12 cellular contexts compared by ENCODE assay signal in genomic region chr10:72886596-72887522, GRCh38. TPM values are rescaled to one million over a fixed set of nuclear protein-coding genes. Genes with fewer than 3 reads are reported as not detected.
DNase-seq lines count a peak whose midpoint lies in the region; ATAC-seq and TF ChIP-seq lines count a peak whose summit lies in the region.
"Had no signal": no experiment of that assay in that cellular context is flagged by ENCODE, and none has a peak within 500 bp of the region (broad histone marks: within the 10 kb centered on the region; RNA-seq: fewer than 3 reads in every experiment).

No MANE protein-coding gene starts in this region.

- no peaks in the 10 kb centered on the region for H3K4me1 ChIP-seq in Caco-2
- H3K4me1 ChIP-seq in mononuclear cell (ENCODE audit: insufficient read depth, low read length) = peaks cover 11% of the 10 kb centered on the region

- BruUV-seq in Caco-2 (replicated peaks; lab: Mats Ljungman, UMichigan) = TSS peak; percentile 47

- H3K4me3 ChIP-seq in Caco-2 (ENCODE audit: low read depth, low read length) (no peak overlapping the region), brain microvascular endothelial cell (ENCODE audit: low read depth, low read length) (peak overlapping the region; percentile 27), mononuclear cell (ENCODE audit: low read length) (peak overlapping the region; percentile 25)

- in situ Hi-C loops in KBM-7 (cut with MboI; ENCODE audit: low pct_unique_long_range_greater_than_20kb, low sequenced_read_pairs) = no loop called here
- in situ Hi-C loops in brain microvascular endothelial cell (cut with HindIII; ENCODE audit: low pct_ligation_motif_present, low sequenced_read_pairs) = no loop called here

- no peak overlapping the region for H3K27ac Mint-ChIP-seq in Caco-2 (ENCODE audit: unreplicated experiment)
- H3K27ac Mint-ChIP-seq: T-helper 2 cell treated with Interferon-gamma antibody and Interleukin-4, amounts not matched to agents 5 μg/mL and 100 μg/mL, for 36 hours had no signal

- no peak overlapping the region for H3K27ac ChIP-seq in brain microvascular endothelial cell

- intact Hi-C loops in Caco-2 (cut with micrococcal nuclease; ENCODE audit: unreplicated experiment) = no loop called here

- H3K4me3 Mint-ChIP-seq in Caco-2 (ENCODE audit: unreplicated experiment) = no peak overlapping the region
- H3K4me3 Mint-ChIP-seq: T-helper 2 cell treated with Interferon-gamma antibody and Interleukin-4, amounts not matched to agents 5 μg/mL and 100 μg/mL, for 36 hours had no signal

- no peak for DNase-seq in Caco-2
- DNase-seq in KBM-7 = peak; percentile 59
- DNase-seq in brain microvascular endothelial cell = no peak
- no peak for DNase-seq in hippocampal formation (lab: John Stamatoyannopoulos, UW)
- no peak for DNase-seq in ecto neural progenitor cell (ENCODE audit: low spot score)
- DNase-seq: DND-41, glutamatergic neuron, NCI-H2171 treated with DMSO at 0.1 percent for 48 hours had no signal

- no peaks in the 10 kb centered on the region for H3K27me3 Mint-ChIP-seq in Caco-2 (ENCODE audit: insufficient read depth, unreplicated experiment)

- POLR2A ChIA-PET in Caco-2 (lab: Charles Lee) = no interaction called here

- H3K4me1 Mint-ChIP-seq in Caco-2 (ENCODE audit: low read depth, unreplicated experiment) = no peaks in the 10 kb centered on the region

- ATAC-seq in HG02981 (IDR thresholded peaks at IDR 0.05; ENCODE audit: unreplicated experiment) = no peak
- ATAC-seq in GM19467 (IDR thresholded peaks at IDR 0.05; ENCODE audit: unreplicated experiment) = no peak

- no peaks in the 10 kb centered on the region for H3K36me3 ChIP-seq in Caco-2 (ENCODE audit: control insufficient read depth, insufficient read depth, low read length)
- H3K36me3 ChIP-seq in brain microvascular endothelial cell (replicated peaks) = peaks cover 6% of the 10 kb centered on the region

- H3K27me3 ChIP-seq in Caco-2 (replicated peaks; ENCODE audit: control insufficient read depth, insufficient read depth, low read length) (no peaks in the 10 kb centered on the region), brain microvascular endothelial cell (replicated peaks) (no peaks in the 10 kb centered on the region), mononuclear cell (ENCODE audit: insufficient read depth, low read length) (no peaks in the 10 kb centered on the region)

- TF ChIP-seq CTCF in Caco-2 (IDR thresholded peaks at IDR 0.05; ENCODE audit: insufficient read depth in 1 of 2, low read depth in 1 of 2, low read length in 1 of 2, severe bottlenecking in 1 of 2, unreplicated experiment in 1 of 2) = no peak
- TF ChIP-seq CTCF in brain microvascular endothelial cell (IDR thresholded peaks at IDR 0.05; ENCODE audit: low read depth, low read length, missing control alignments) = no peak

- CTCF ChIA-PET in Caco-2 (lab: Charles Lee) = no interaction called here

- no peaks in the 10 kb centered on the region for H3K9me3 Mint-ChIP-seq in Caco-2 (ENCODE audit: unreplicated experiment)
- H3K9me3 Mint-ChIP-seq: T-helper 2 cell treated with Interferon-gamma antibody and Interleukin-4, amounts not matched to agents 5 μg/mL and 100 μg/mL, for 36 hours had no signal

- peaks cover 25% of the 10 kb centered on the region for H3K36me3 Mint-ChIP-seq in Caco-2 (ENCODE audit: insufficient read depth, unreplicated experiment)

- no peaks in the 10 kb centered on the region for H3K9me3 ChIP-seq in Caco-2
- H3K9me3 ChIP-seq in mononuclear cell (ENCODE audit: low read depth, low read length) = no peaks in the 10 kb centered on the region

RNA-seq across cellular contexts. Expression of gene OIT3, which starts 6.7 kb away (rescaled TPM):
- total RNA-seq in Caco-2 (2022) = not detected in 2 replicates
- 0.21 TPM for total RNA-seq in mononuclear cell
